Comparison of ENCODE assay signal across 1 cellular context in the genomic region with DNA sequence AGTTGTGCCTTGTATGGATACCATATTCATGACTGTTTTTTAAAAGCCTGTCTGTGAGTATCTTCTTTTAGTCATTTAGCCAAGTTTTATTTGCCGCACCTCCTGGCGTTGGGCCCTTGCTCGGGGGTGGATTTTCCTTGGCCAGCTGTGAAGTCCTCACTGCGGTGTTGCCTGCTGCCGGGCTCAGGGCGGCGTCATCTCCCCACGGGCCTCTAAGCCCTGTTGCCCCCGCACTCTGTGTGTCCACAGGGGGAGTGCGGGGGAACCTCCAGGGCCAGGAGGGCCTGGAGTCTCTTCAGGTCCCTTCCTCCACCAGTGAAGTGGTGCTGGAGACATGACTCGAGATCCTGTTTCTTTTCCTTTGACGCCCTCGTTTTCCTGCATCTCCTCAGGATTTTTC.
TF ChIP-seq lines count a peak whose summit lies in the region.

No MANE protein-coding gene starts in this region.

TF ChIP-seq in GM23338, 12 proteins besides CTCF, POLR2A, EP300 and RAD21 (continued from another document):
- TF ChIP-seq, protein P1, sequence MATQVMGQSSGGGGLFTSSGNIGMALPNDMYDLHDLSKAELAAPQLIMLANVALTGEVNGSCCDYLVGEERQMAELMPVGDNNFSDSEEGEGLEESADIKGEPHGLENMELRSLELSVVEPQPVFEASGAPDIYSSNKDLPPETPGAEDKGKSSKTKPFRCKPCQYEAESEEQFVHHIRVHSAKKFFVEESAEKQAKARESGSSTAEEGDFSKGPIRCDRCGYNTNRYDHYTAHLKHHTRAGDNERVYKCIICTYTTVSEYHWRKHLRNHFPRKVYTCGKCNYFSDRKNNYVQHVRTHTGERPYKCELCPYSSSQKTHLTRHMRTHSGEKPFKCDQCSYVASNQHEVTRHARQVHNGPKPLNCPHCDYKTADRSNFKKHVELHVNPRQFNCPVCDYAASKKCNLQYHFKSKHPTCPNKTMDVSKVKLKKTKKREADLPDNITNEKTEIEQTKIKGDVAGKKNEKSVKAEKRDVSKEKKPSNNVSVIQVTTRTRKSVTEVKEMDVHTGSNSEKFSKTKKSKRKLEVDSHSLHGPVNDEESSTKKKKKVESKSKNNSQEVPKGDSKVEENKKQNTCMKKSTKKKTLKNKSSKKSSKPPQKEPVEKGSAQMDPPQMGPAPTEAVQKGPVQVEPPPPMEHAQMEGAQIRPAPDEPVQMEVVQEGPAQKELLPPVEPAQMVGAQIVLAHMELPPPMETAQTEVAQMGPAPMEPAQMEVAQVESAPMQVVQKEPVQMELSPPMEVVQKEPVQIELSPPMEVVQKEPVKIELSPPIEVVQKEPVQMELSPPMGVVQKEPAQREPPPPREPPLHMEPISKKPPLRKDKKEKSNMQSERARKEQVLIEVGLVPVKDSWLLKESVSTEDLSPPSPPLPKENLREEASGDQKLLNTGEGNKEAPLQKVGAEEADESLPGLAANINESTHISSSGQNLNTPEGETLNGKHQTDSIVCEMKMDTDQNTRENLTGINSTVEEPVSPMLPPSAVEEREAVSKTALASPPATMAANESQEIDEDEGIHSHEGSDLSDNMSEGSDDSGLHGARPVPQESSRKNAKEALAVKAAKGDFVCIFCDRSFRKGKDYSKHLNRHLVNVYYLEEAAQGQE (IDR thresholded peaks at IDR 0.05; ENCODE audit: unreplicated experiment) = no peak
- no peak for TF ChIP-seq POLR2AphosphoS5 (IDR thresholded peaks at IDR 0.05; ENCODE audit: low read depth)
- TF ChIP-seq EZH2phosphoT487 (IDR thresholded peaks at IDR 0.05; ENCODE audit: unreplicated experiment) = no peak
- TF ChIP-seq ZNF462 (CRISPR knock-in tag; IDR thresholded peaks at IDR 0.05) = no peak
- TF ChIP-seq ETS1 (IDR thresholded peaks at IDR 0.05) = no peak
- no peak for TF ChIP-seq NANOG (IDR thresholded peaks at IDR 0.05; ENCODE audit: borderline replicate concordance)
- TF ChIP-seq JUNB (IDR thresholded peaks at IDR 0.05; ENCODE audit: unreplicated experiment) = no peak
